ENCODE assay signal across 8 cellular contexts in the genomic region with DNA sequence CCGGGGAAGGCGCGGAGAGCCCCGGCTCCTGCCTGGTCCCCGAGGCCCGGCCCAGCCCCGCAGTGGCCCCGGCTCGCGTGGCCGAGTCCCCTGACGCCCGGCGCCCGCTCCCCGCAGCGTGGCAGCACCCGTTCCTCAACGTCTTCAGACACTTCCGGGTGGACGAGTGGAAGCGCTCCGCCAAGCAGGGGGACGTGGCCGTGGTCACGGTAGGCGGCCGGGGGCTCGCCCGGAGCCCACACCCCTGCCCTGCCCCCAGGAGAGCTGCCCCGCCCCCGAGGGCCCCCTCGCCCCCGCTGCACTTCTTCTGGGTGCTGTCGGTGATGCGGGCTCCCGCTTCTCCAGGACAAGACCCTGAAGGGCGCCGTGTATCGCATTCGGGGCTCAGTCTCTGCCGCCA. TPM values are rescaled to one million over a fixed set of nuclear protein-coding genes. Genes with fewer than 3 reads are reported as not detected.
DNase-seq lines count a peak whose midpoint lies in the region; ATAC-seq and TF ChIP-seq lines count a peak whose summit lies in the region.

No MANE protein-coding gene starts in this region.

- H3K36me3 Mint-ChIP-seq in dendritic cell treated with granulocyte-macrophage colony-stimulating factor and Interleukin-4, amounts not matched to agents 40 ng/mL and 50 ng/mL, for 4 days (ENCODE audit: low read depth) = peaks cover 44% of the 10 kb centered on the region
- H3K36me3 Mint-ChIP-seq in natural killer cell = no peaks in the 10 kb centered on the region

- peaks cover 57% of the 10 kb centered on the region for H3K4me1 Mint-ChIP-seq in dendritic cell treated with granulocyte-macrophage colony-stimulating factor and Interleukin-4, amounts not matched to agents 40 ng/mL and 50 ng/mL, for 4 days (ENCODE audit: low read depth)
- H3K4me1 Mint-ChIP-seq in natural killer cell = peaks cover 0 to 9% of the 10 kb centered on the region in 2 donors

- DNase-seq in BE2C (no peak), NCI-H69 (lab: John Stamatoyannopoulos, UW) (peak; percentile 61), natural killer cell (no peak), Kasumi-1 (lab: John Stamatoyannopoulos, UW) (no peak)
- DNase-seq in central memory CD4-positive, alpha-beta T cell = no peak

- intact Hi-C loops in dendritic cell treated with granulocyte-macrophage colony-stimulating factor and Interleukin-4, amounts not matched to agents 40 ng/mL and 50 ng/mL, for 4 days (cut with micrococcal nuclease) = loop anchor here (1.0 kb wide), 2 partner anchors 11 to 60 kb away; no protein-coding TSS in a partner anchor
- intact Hi-C loops in natural killer cell (cut with micrococcal nuclease) = no loop called here

- H3K4me1 ChIP-seq in BE2C = no peaks in the 10 kb centered on the region

- H3K9me3 Mint-ChIP-seq in dendritic cell treated with granulocyte-macrophage colony-stimulating factor and Interleukin-4, amounts not matched to agents 40 ng/mL and 50 ng/mL, for 4 days = no peaks in the 10 kb centered on the region
- no peaks in the 10 kb centered on the region for H3K9me3 Mint-ChIP-seq in natural killer cell

- ATAC-seq in GM19397 (IDR thresholded peaks at IDR 0.05; ENCODE audit: unreplicated experiment) (peak; percentile 11), natural killer cell (peak in 2 of 3 donors; percentile 7 to 9), GM21447 (IDR thresholded peaks at IDR 0.05; ENCODE audit: unreplicated experiment) (no peak)

- peak overlapping the region; percentile 37 for H3K27ac Mint-ChIP-seq in dendritic cell treated with granulocyte-macrophage colony-stimulating factor and Interleukin-4, amounts not matched to agents 40 ng/mL and 50 ng/mL, for 4 days
- H3K27ac Mint-ChIP-seq in natural killer cell = no peak overlapping the region

- H3K27me3 Mint-ChIP-seq in dendritic cell treated with granulocyte-macrophage colony-stimulating factor and Interleukin-4, amounts not matched to agents 40 ng/mL and 50 ng/mL, for 4 days = no peaks in the 10 kb centered on the region
- no peaks in the 10 kb centered on the region for H3K27me3 Mint-ChIP-seq in natural killer cell (ENCODE audit: low read depth in 2 of 2)

- no peaks in the 10 kb centered on the region; the same call in 1 of the 2 replicates for H3K36me3 ChIP-seq in BE2C

- H3K4me3 ChIP-seq in BE2C (ENCODE audit: low read depth, low read length) = peak overlapping the region; percentile 82

- no peaks in the 10 kb centered on the region for H3K9me3 ChIP-seq in BE2C

- peak overlapping the region; percentile 66 for H3K4me3 Mint-ChIP-seq in dendritic cell treated with granulocyte-macrophage colony-stimulating factor and Interleukin-4, amounts not matched to agents 40 ng/mL and 50 ng/mL, for 4 days
- peak overlapping the region; percentile 65 for H3K4me3 Mint-ChIP-seq in natural killer cell

- no peaks in the 10 kb centered on the region for H3K27me3 ChIP-seq in BE2C

- TF ChIP-seq CTCF in BE2C (IDR thresholded peaks at IDR 0.05; ENCODE audit: low read depth, low read length) (no peak), natural killer cell (IDR thresholded peaks at IDR 0.05) (no peak)

RNA-seq across cellular contexts. Expression of gene WDR90, which starts 0.5 kb away (rescaled TPM):
- 44.4 TPM for polyA plus RNA-seq in BE2C (2012; ENCODE audit: insufficient read depth, insufficient read length, low read depth)
- total RNA-seq in natural killer cell = 10 to 100 TPM; 16.7 to 22.8 (median 20.2) TPM

RNA-seq across cellular contexts. Expression of gene MCRIP2, which starts 8.0 kb away (rescaled TPM):
- 180 TPM for polyA plus RNA-seq in BE2C (2012; ENCODE audit: insufficient read depth, insufficient read length, low read depth)
- total RNA-seq in natural killer cell = 10 to 100 TPM; 11.3 to 17.4 (median 15.7) TPM

RNA-seq across cellular contexts. Expression of gene METTL26, which starts 13.5 kb away (rescaled TPM):
- 215 TPM for polyA plus RNA-seq in BE2C (2012; ENCODE audit: insufficient read depth, insufficient read length, low read depth)
- 10 to 100 TPM; 33.7 to 36.3 (median 36.1) TPM for total RNA-seq in natural killer cell

RNA-seq across cellular contexts. Expression of gene RHOT2, which starts 18.3 kb away (rescaled TPM):
- polyA plus RNA-seq in BE2C (2012; ENCODE audit: insufficient read depth, insufficient read length, low read depth) = 535 TPM
- 100 to 1,000 TPM; 205 to 216 (median 211) TPM for total RNA-seq in natural killer cell

RNA-seq across cellular contexts. Expression of gene WFIKKN1, which starts 18.9 kb away (rescaled TPM):
- 1.3 TPM for polyA plus RNA-seq in BE2C (2012; ENCODE audit: insufficient read depth, insufficient read length, low read depth)
- 1 to 10 TPM in 1 of 3 donors, under 1 TPM in 2; 0.60 to 1.7 (median 0.75) TPM for total RNA-seq in natural killer cell
